23 cellular contexts compared by ENCODE assay signal in genomic region chr7:37119296-37119695, GRCh38.
"Had no signal": no experiment of that assay in that cellular context is flagged by ENCODE, and none has a peak within 500 bp of the region (broad histone marks: within the 10 kb centered on the region; RNA-seq: fewer than 3 reads in every experiment).

No MANE protein-coding gene starts in this region.

- H3K27me3 ChIP-seq: hepatocyte, sigmoid colon, spleen, testis had no signal

- H3K27ac Mint-ChIP-seq: activated CD4-positive, alpha-beta memory T cell treated with anti-CD3 and anti-CD28 coated beads for 36 hours; activated naive CD4-positive, alpha-beta T cell treated with anti-CD3 and anti-CD28 coated beads for 36 hours; activated naive CD8-positive, alpha-beta T cell treated with anti-CD3 and anti-CD28 coated beads, Interleukin-2, amount 10 ng/mL, durations not matched to agents 7 days and 5 days; activated T-cell treated with anti-CD3 and anti-CD28 coated beads, Interleukin-2, amount 50 U/mL, for 72 hours; type B pancreatic cell had no signal

- H3K27ac ChIP-seq: epithelial cell of prostate, hepatocyte, left ventricle myocardium inferior, sigmoid colon, spleen, testis had no signal

- H3K4me3 Mint-ChIP-seq: activated CD4-positive, alpha-beta memory T cell treated with anti-CD3 and anti-CD28 coated beads for 36 hours; activated naive CD4-positive, alpha-beta T cell treated with anti-CD3 and anti-CD28 coated beads for 36 hours; activated naive CD8-positive, alpha-beta T cell treated with anti-CD3 and anti-CD28 coated beads, Interleukin-2, amount 10 ng/mL, durations not matched to agents 7 days and 5 days; activated T-cell treated with anti-CD3 and anti-CD28 coated beads, Interleukin-2, amount 50 U/mL, for 72 hours; immature natural killer cell; type B pancreatic cell had no signal

- DNase-seq: activated CD4-positive, alpha-beta memory T cell treated with anti-CD3 and anti-CD28 coated beads for 36 hours; activated CD4-positive, alpha-beta T cell treated with anti-CD3 and anti-CD28 coated beads for 48 hours; activated effector memory CD4-positive, alpha-beta T cell treated with Interleukin-2 at 50 U/mL for 16 hours; activated naive CD4-positive, alpha-beta T cell treated with anti-CD3 and anti-CD28 coated beads for 36 hours; activated naive CD8-positive, alpha-beta T cell treated with anti-CD3 and anti-CD28 coated beads, Interleukin-2, amount 10 ng/mL, durations not matched to agents 7 days and 5 days; activated T-cell treated with anti-CD3 and anti-CD28 coated beads, Interleukin-2, amount 50 U/mL, for 72 hours; cerebellar nuclear complex; cortex of kidney; glutamatergic neuron; immature natural killer cell; kidney glomerular epithelial cell; left ventricle myocardium inferior; midbrain; occipital lobe; posterior cingulate gyrus; sigmoid colon; spleen; stimulated activated CD4-positive, alpha-beta T cell treated with anti-CD3 and anti-CD28 coated beads, Interleukin-4, amount 100 ng/mL, for 1 hour; stimulated activated naive CD4-positive, alpha-beta T cell; testis had no signal

- H3K36me3 ChIP-seq: left ventricle myocardium inferior, sigmoid colon had no signal

- H3K36me3 Mint-ChIP-seq: type B pancreatic cell had no signal

- ATAC-seq: activated T-cell treated with anti-CD3 and anti-CD28 coated beads, Interleukin-2, amount 50 U/mL, for 72 hours had no signal

- H3K4me3 ChIP-seq: hepatocyte, left ventricle myocardium inferior, sigmoid colon, spleen, testis had no signal

- H3K9me3 Mint-ChIP-seq: immature natural killer cell, type B pancreatic cell had no signal

- H3K27me3 Mint-ChIP-seq: activated CD4-positive, alpha-beta memory T cell treated with anti-CD3 and anti-CD28 coated beads for 36 hours; activated naive CD8-positive, alpha-beta T cell treated with anti-CD3 and anti-CD28 coated beads, Interleukin-2, amount 10 ng/mL, durations not matched to agents 7 days and 5 days; type B pancreatic cell had no signal

- H3K9me3 ChIP-seq: left ventricle myocardium inferior, sigmoid colon, spleen, testis had no signal
